30 cellular contexts compared by ENCODE assay signal in genomic region chr4:168695288-168695687, GRCh38.
DNase-seq lines count a peak whose midpoint lies in the region; ATAC-seq, FAIRE-seq and TF ChIP-seq lines count a peak whose summit lies in the region.
"Had no signal": no experiment of that assay in that cellular context is flagged by ENCODE, and none has a peak within 500 bp of the region (broad histone marks: within the 10 kb centered on the region; RNA-seq: fewer than 3 reads in every experiment).

No MANE protein-coding gene starts in this region.

- H3K4me1 Mint-ChIP-seq in osteocyte (ENCODE audit: unreplicated experiment), result peaks cover 89% of the 10 kb centered on the region
- H3K4me1 Mint-ChIP-seq: activated CD4-positive, alpha-beta T cell treated with anti-CD3 and anti-CD28 coated beads, Interleukin-2, amount 10 ng/mL, durations not matched to agents 7 days and 5 days; activated CD8-positive, alpha-beta memory T cell treated with anti-CD3 and anti-CD28 coated beads, Interleukin-2, amount 10 ng/mL, durations not matched to agents 7 days and 5 days; immature natural killer cell; naive thymus-derived CD4-positive, alpha-beta T cell had no signal

- no peak for TF ChIP-seq RAD21 in A549 (conservative IDR thresholded peaks at IDR 0.05 in 1 of 2, IDR thresholded peaks at IDR 0.05 in 1 of 2)

- DNase-seq in A549 (ENCODE audit: low read depth in 1 of 2, low spot score in 1 of 2) (no peak), RKO (ENCODE audit: low spot score) (peak; percentile 4), osteocyte (ENCODE audit: extremely low spot score, unreplicated experiment) (no peak), NCI-H2081 treated with DMSO at 0.1 percent for 48 hours (lab: John Stamatoyannopoulos, UW) (no peak), foreskin fibroblast (no peak), NCI-H345 treated with DMSO at 0.1 percent for 48 hours (lab: John Stamatoyannopoulos, UW; ENCODE audit: unreplicated experiment) (no peak), NCI-H2171 treated with DMSO at 0.1 percent for 48 hours (lab: John Stamatoyannopoulos, UW) (no peak)
- DNase-seq: ACHN; activated CD4-positive, alpha-beta T cell treated with anti-CD3 and anti-CD28 coated beads, Interleukin-2, amount 10 ng/mL, durations not matched to agents 7 days and 5 days; activated CD8-positive, alpha-beta memory T cell treated with anti-CD3 and anti-CD28 coated beads, Interleukin-2, amount 10 ng/mL, durations not matched to agents 7 days and 5 days; activated naive CD4-positive, alpha-beta T cell treated with anti-CD3 and anti-CD28 coated beads for 36 hours; activated T-cell treated with anti-CD3 and anti-CD28 coated beads, Interleukin-2, amount 50 U/mL, for 72 hours; amygdala; central memory CD4-positive, alpha-beta T cell; COR-L47; DND-41; immature natural killer cell; KG1; MV-4-11; naive thymus-derived CD4-positive, alpha-beta T cell; NCI-H146; NCI-H69; posterior cingulate gyrus; transverse colon; WERI-Rb-1 had no signal

- H3K9me3 Mint-ChIP-seq in osteocyte (ENCODE audit: unreplicated experiment), result no peaks in the 10 kb centered on the region
- H3K9me3 Mint-ChIP-seq: activated CD4-positive, alpha-beta T cell treated with anti-CD3 and anti-CD28 coated beads, Interleukin-2, amount 10 ng/mL, durations not matched to agents 7 days and 5 days; activated naive CD4-positive, alpha-beta T cell treated with anti-CD3 and anti-CD28 coated beads for 36 hours; activated T-cell treated with anti-CD3 and anti-CD28 coated beads, Interleukin-2, amount 50 U/mL, for 72 hours; immature natural killer cell; naive thymus-derived CD4-positive, alpha-beta T cell had no signal

- peaks cover 45% of the 10 kb centered on the region for H3K4me1 ChIP-seq in A549
- H3K4me1 ChIP-seq: BLaER1 treated with 17β-estradiol and CSF1 and Interleukin-3, amounts not matched to agents 10 nM and 100 nM had no signal

- TF ChIP-seq CTCF in A549 (IDR thresholded peaks at IDR 0.05), result no peak
- TF ChIP-seq CTCF in osteocyte (IDR thresholded peaks at IDR 0.05), result no peak
- no peak for TF ChIP-seq CTCF in foreskin fibroblast (IDR thresholded peaks at IDR 0.05; ENCODE audit: low read depth, low read length)

- H3K9me3 ChIP-seq in A549, result no peaks in the 10 kb centered on the region
- H3K9me3 ChIP-seq: BLaER1 treated with 17β-estradiol and CSF1 and Interleukin-3, amounts not matched to agents 10 nM and 100 nM; transverse colon had no signal

- peaks cover 47% of the 10 kb centered on the region for H3K36me3 Mint-ChIP-seq in osteocyte (ENCODE audit: unreplicated experiment)
- H3K36me3 Mint-ChIP-seq: activated CD8-positive, alpha-beta memory T cell treated with anti-CD3 and anti-CD28 coated beads, Interleukin-2, amount 10 ng/mL, durations not matched to agents 7 days and 5 days; immature natural killer cell; naive thymus-derived CD4-positive, alpha-beta T cell had no signal

- no peak overlapping the region for H3K4me3 Mint-ChIP-seq in osteocyte (ENCODE audit: unreplicated experiment)
- H3K4me3 Mint-ChIP-seq: activated CD4-positive, alpha-beta T cell treated with anti-CD3 and anti-CD28 coated beads, Interleukin-2, amount 10 ng/mL, durations not matched to agents 7 days and 5 days; activated CD8-positive, alpha-beta memory T cell treated with anti-CD3 and anti-CD28 coated beads, Interleukin-2, amount 10 ng/mL, durations not matched to agents 7 days and 5 days; activated naive CD4-positive, alpha-beta T cell treated with anti-CD3 and anti-CD28 coated beads for 36 hours; activated T-cell treated with anti-CD3 and anti-CD28 coated beads, Interleukin-2, amount 50 U/mL, for 72 hours; immature natural killer cell; naive thymus-derived CD4-positive, alpha-beta T cell had no signal

- no peaks in the 10 kb centered on the region for H3K27me3 Mint-ChIP-seq in osteocyte (ENCODE audit: unreplicated experiment)

- POLR2A ChIA-PET in A549 (lab: Yijun Ruan, JAX), result interaction anchor here (0.6 kb wide), 1 partner anchor 12 kb away, joined by 3 read pairs; no protein-coding TSS in a partner anchor

- WGBS in A549 (ENCODE audit: missing lambda C conversion rate), result 55% methylated on average over 2 of the region's 2 CpGs

- no peak for FAIRE-seq in A549 (lab: Jason Lieb, UNC)
- FAIRE-seq: endothelial cell of umbilical vein had no signal

- ATAC-seq in A549 (no peak), esophagus mucosa (peak; percentile 51)
- ATAC-seq: activated CD8-positive, alpha-beta memory T cell treated with anti-CD3 and anti-CD28 coated beads, Interleukin-2, amount 10 ng/mL, durations not matched to agents 7 days and 5 days; activated T-cell treated with anti-CD3 and anti-CD28 coated beads, Interleukin-2, amount 50 U/mL, for 72 hours; naive thymus-derived CD4-positive, alpha-beta T cell; sciatic nerve had no signal

- peak overlapping the region; percentile 39; the same call in 2 of the 3 replicates for H3K4me2 ChIP-seq in A549
- H3K4me2 ChIP-seq: BLaER1 treated with 17β-estradiol and CSF1 and Interleukin-3, amounts not matched to agents 10 nM and 100 nM had no signal

- TF ChIP-seq EP300 in A549 (IDR thresholded peaks at IDR 0.05), result no peak

- H3K4me3 ChIP-seq in A549 (no peak overlapping the region), foreskin fibroblast (ENCODE audit: low read depth in 1 of 2, low read length in 2 of 2) (no peak overlapping the region)
- H3K4me3 ChIP-seq: BLaER1 treated with 17β-estradiol and CSF1 and Interleukin-3, amounts not matched to agents 10 nM and 100 nM; transverse colon had no signal

- no peak for TF ChIP-seq POLR2A in A549 (IDR thresholded peaks at IDR 0.05; ENCODE audit: low read length)

- peak overlapping the region; percentile 93 for H3K27ac Mint-ChIP-seq in osteocyte (ENCODE audit: unreplicated experiment)
- H3K27ac Mint-ChIP-seq: activated CD4-positive, alpha-beta T cell treated with anti-CD3 and anti-CD28 coated beads, Interleukin-2, amount 10 ng/mL, durations not matched to agents 7 days and 5 days; activated CD8-positive, alpha-beta memory T cell treated with anti-CD3 and anti-CD28 coated beads, Interleukin-2, amount 10 ng/mL, durations not matched to agents 7 days and 5 days; activated naive CD4-positive, alpha-beta T cell treated with anti-CD3 and anti-CD28 coated beads for 36 hours; activated T-cell treated with anti-CD3 and anti-CD28 coated beads, Interleukin-2, amount 50 U/mL, for 72 hours; immature natural killer cell; naive thymus-derived CD4-positive, alpha-beta T cell had no signal

- CTCF ChIA-PET in A549 (lab: Yijun Ruan, JAX), result interaction anchor here (1.3 kb wide), 1 partner anchor 110 kb away, joined by 5 read pairs; no protein-coding TSS in a partner anchor

- H3K27ac ChIP-seq in A549, result peak overlapping the region; percentile 13 to 64; a peak in 4 of 6 replicates
- H3K27ac ChIP-seq: BLaER1 treated with 17β-estradiol and CSF1 and Interleukin-3, amounts not matched to agents 10 nM and 100 nM; RWPE1; WERI-Rb-1 had no signal

TF ChIP-seq in A549, 52 proteins besides CTCF, POLR2A, EP300 and RAD21:
- TF ChIP-seq HOXB5 (CRISPR knock-in tag; IDR thresholded peaks at IDR 0.05) (no peak), MAFK (IDR thresholded peaks at IDR 0.05; ENCODE audit: partially characterized antibody) (peak; percentile 11)
